Comparison of ENCODE assay signal across 17 cellular contexts in the genomic region with DNA sequence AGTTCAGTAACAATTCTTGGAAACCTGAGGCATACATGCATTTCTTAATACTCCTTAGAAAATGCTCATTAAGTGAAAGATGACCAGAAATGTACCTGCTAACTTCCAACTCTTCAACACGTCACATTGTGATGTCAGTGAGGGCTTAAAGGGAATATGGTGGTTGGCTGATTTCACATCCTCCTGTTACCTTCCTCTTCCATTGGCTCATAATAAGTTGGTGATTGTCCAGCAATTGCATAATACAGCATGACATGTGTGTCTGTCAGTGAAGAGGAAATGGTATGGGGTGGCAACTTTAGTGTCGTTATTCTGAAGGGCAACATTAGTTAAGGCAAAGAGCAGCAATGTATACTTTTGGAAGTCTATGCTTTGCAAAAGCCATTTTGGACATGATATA. TPM values are rescaled to one million over a fixed set of nuclear protein-coding genes. Genes with fewer than 3 reads are reported as not detected.
DNase-seq lines count a peak whose midpoint lies in the region; ATAC-seq and TF ChIP-seq lines count a peak whose summit lies in the region.
"Had no signal": no experiment of that assay in that cellular context is flagged by ENCODE, and none has a peak within 500 bp of the region (broad histone marks: within the 10 kb centered on the region; RNA-seq: fewer than 3 reads in every experiment).

No MANE protein-coding gene starts in this region.

- intact Hi-C loops in heart left ventricle (cut with DNase I), result no loop called here
- intact Hi-C loops in cardiac septum (cut with DNase I), result no loop called here
- intact Hi-C loops in OCI-LY7 (cut with micrococcal nuclease; ENCODE audit: unreplicated experiment), result no loop called here
- intact Hi-C loops in upper lobe of right lung (cut with DNase I), result no loop called here
- intact Hi-C loops in ascending aorta (cut with DNase I), result no loop called here

- CTCF ChIA-PET in OCI-LY7 (lab: Charles Lee; ENCODE audit: unreplicated experiment), result no interaction called here

- TF ChIP-seq CTCF in heart left ventricle (IDR thresholded peaks at IDR 0.05) (no peak), OCI-LY7 (conservative IDR thresholded peaks at IDR 0.05; ENCODE audit: low read length) (no peak), fibroblast of mammary gland (conservative IDR thresholded peaks at IDR 0.05; ENCODE audit: control insufficient read depth, insufficient read depth, low read depth, low read length) (no peak), upper lobe of right lung (IDR thresholded peaks at IDR 0.05) (no peak), ascending aorta (IDR thresholded peaks at IDR 0.05) (no peak)

- no peaks in the 10 kb centered on the region for H3K9me2 ChIP-seq in OCI-LY7 (ENCODE audit: insufficient read depth, low read length)

- peaks cover 36% of the 10 kb centered on the region for H3K79me2 ChIP-seq in OCI-LY7 (ENCODE audit: insufficient read depth, low read depth, low read length)

- H3K27ac ChIP-seq in heart left ventricle, result peak overlapping the region in 1 of 12 donors; percentile 71
- no peak overlapping the region for H3K27ac ChIP-seq in OCI-LY7 (ENCODE audit: low read depth, low read length, poor library complexity, severe bottlenecking)
- no peak overlapping the region for H3K27ac ChIP-seq in upper lobe of right lung
- H3K27ac ChIP-seq in ascending aorta, result no peak overlapping the region
- H3K27ac ChIP-seq: SJCRH30 had no signal

- ATAC-seq in heart left ventricle, result peak in 3 of 4 donors; percentile 18 to 59 (median 39)
- peak; percentile 72 for ATAC-seq in upper lobe of right lung
- ATAC-seq: activated CD8-positive, alpha-beta T cell treated with anti-CD3 and anti-CD28 coated beads, Interleukin-2, amount 10 ng/mL, durations not matched to agents 7 days and 5 days had no signal

- no TSS peak for BruUV-seq in OCI-LY7 (replicated peaks; lab: Mats Ljungman, UMichigan)

- H3K4me1 ChIP-seq in heart left ventricle, result peaks cover 0 to 63% (median 17%) of the 10 kb centered on the region in 12 donors
- H3K4me1 ChIP-seq in OCI-LY7 (ENCODE audit: insufficient read depth, low read length, poor library complexity, severe bottlenecking), result peaks cover 64% of the 10 kb centered on the region
- H3K4me1 ChIP-seq in upper lobe of right lung, result peaks cover 24% of the 10 kb centered on the region
- no peaks in the 10 kb centered on the region for H3K4me1 ChIP-seq in ascending aorta
- H3K4me1 ChIP-seq: SJCRH30 had no signal

- no peak for TF ChIP-seq POLR2A in heart left ventricle (IDR thresholded peaks at IDR 0.05)

- H3K4me3 ChIP-seq in heart left ventricle, result no peak overlapping the region
- H3K4me3 ChIP-seq in OCI-LY7 (ENCODE audit: low read depth, low read length, poor library complexity, severe bottlenecking), result peak overlapping the region; percentile 63
- H3K4me3 ChIP-seq in fibroblast of mammary gland (ENCODE audit: control insufficient read depth, low read depth, low read length), result no peak overlapping the region
- no peak overlapping the region for H3K4me3 ChIP-seq in upper lobe of right lung
- H3K4me3 ChIP-seq in ascending aorta, result no peak overlapping the region
- H3K4me3 ChIP-seq: SJCRH30, smooth muscle cell, stomach had no signal

- DNase-seq in heart left ventricle (no peak), cardiac septum (ENCODE audit: low spot score) (no peak), OCI-LY7 (ENCODE audit: low spot score) (peak; percentile 25), fibroblast of mammary gland (ENCODE audit: low read depth) (peak; percentile 15), upper lobe of right lung (no peak), ascending aorta (ENCODE audit: low spot score in 2 of 2) (no peak), kidney tubule cell (ENCODE audit: low spot score) (no peak)
- DNase-seq in activated CD4-positive, CD25-positive, alpha-beta regulatory T cell treated with anti-CD3 and anti-CD28 coated beads, Interleukin-2, amount 50 U/mL, for 72 hours, result no peak
- DNase-seq: ACHN; activated CD8-positive, alpha-beta T cell treated with anti-CD3 and anti-CD28 coated beads, Interleukin-2, amount 10 ng/mL, durations not matched to agents 7 days and 5 days; effector memory CD4-positive, alpha-beta T cell; NCI-H187; NCI-H526 treated with DMSO at 0.1 percent for 48 hours; SJCRH30; stomach had no signal

- H3K27me3 ChIP-seq in heart left ventricle, result no peaks in the 10 kb centered on the region
- no peaks in the 10 kb centered on the region for H3K27me3 ChIP-seq in upper lobe of right lung
- no peaks in the 10 kb centered on the region for H3K27me3 ChIP-seq in ascending aorta
- H3K27me3 ChIP-seq: stomach had no signal

- H2AFZ ChIP-seq in OCI-LY7 (ENCODE audit: low read length), result no peak overlapping the region

- POLR2A ChIA-PET in OCI-LY7 (lab: Charles Lee), result interaction anchor here (0.9 to 1.8 kb wide), 4 partner anchors 9 to 37 kb away, joined by 3 to 5 read pairs (median 5); no protein-coding TSS in a partner anchor

- H4K20me1 ChIP-seq in OCI-LY7 (ENCODE audit: insufficient read depth, low read length), result no peaks in the 10 kb centered on the region

- 64 to 70% (median 68%) methylated on average over 2 of the region's 2 CpGs for WGBS in heart left ventricle, 4 donors

- H3K36me3 ChIP-seq in heart left ventricle (peaks cover 0 to 95% (median 0%) of the 10 kb centered on the region in 9 donors), OCI-LY7 (ENCODE audit: insufficient read depth, low read length) (peaks cover 83% of the 10 kb centered on the region), upper lobe of right lung (no peaks in the 10 kb centered on the region), ascending aorta (no peaks in the 10 kb centered on the region)
- H3K36me3 ChIP-seq: SJCRH30 had no signal

- H3K9me3 ChIP-seq in heart left ventricle, result no peaks in the 10 kb centered on the region
- no peaks in the 10 kb centered on the region for H3K9me3 ChIP-seq in OCI-LY7 (ENCODE audit: low read length)
- no peaks in the 10 kb centered on the region for H3K9me3 ChIP-seq in upper lobe of right lung
- H3K9me3 ChIP-seq in ascending aorta, result no peaks in the 10 kb centered on the region
- H3K9me3 ChIP-seq: SJCRH30, stomach had no signal

- H3K4me2 ChIP-seq in OCI-LY7 (ENCODE audit: low read length), result peak overlapping the region; percentile 69
- H3K4me2 ChIP-seq: smooth muscle cell had no signal

RNA-seq across cellular contexts. Expression of a gene that starts 26.0 kb away (rescaled TPM):
- total RNA-seq in heart left ventricle, result 10 to 100 TPM in 2 of 9 donors, 1 to 10 TPM in 7; 1.3 to 90.0 (median 3.4) TPM
- polyA plus RNA-seq in heart left ventricle, result 1 to 10 TPM; 1.4 to 1.5 TPM
- total RNA-seq in cardiac septum, result 3.7 TPM
- 20.8 and 27.3 TPM in 2 replicates for total RNA-seq in OCI-LY7 (2014; rRNA removed; shearing (Covaris generic))
- 80.6 and 88.7 TPM in 2 replicates for total RNA-seq in OCI-LY7 (2022)
- 32.9 TPM for total RNA-seq in upper lobe of right lung
- total RNA-seq in ascending aorta, result 1.5 TPM
- total RNA-seq: H4, SJCRH30, smooth muscle cell had no signal
- polyA plus RNA-seq: smooth muscle cell had no signal

Comparison
In these comparisons a context has a peak if more than half of its experiments do, and no peak if none do; other contexts are left out.
1. DNase-seq: peak in OCI-LY7 (single experiment) and fibroblast of mammary gland (single experiment); none in heart left ventricle (0 of 5), cardiac septum (single experiment), upper lobe of right lung (single experiment), activated CD4-positive, CD25-positive, alpha-beta regulatory T cell treated with anti-CD3 and anti-CD28 coated beads, Interleukin-2, amount 50 U/mL, for 72 hours (single experiment), ascending aorta (0 of 2) and kidney tubule cell (single experiment).